ENCODE assay signal across 11 cellular contexts in the genomic region with DNA sequence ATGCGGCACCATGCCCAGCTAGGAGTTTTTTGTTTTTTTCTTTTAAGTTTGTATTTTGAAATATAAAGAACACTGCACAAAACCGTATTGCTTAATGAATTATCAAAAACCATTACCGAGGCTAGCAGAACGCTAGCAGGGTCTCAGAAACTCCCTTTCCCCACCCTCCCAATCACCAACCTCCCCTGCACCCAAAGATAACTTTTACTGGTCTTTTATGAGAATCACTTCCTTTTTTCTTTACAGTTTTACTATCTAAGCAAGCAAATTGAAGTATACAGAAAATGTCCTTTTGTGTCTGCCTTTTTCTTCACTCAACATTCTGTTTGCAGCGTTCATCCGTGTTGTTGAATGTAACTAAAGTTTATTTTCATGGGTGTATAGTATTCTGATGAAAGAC.
"Had no signal": no experiment of that assay in that cellular context is flagged by ENCODE, and none has a peak within 500 bp of the region (broad histone marks: within the 10 kb centered on the region; RNA-seq: fewer than 3 reads in every experiment).

No MANE protein-coding gene starts in this region.

- ATAC-seq: body of pancreas, pancreas had no signal

- FAIRE-seq: kidney, pancreas had no signal

- DNase-seq: activated CD4-positive, alpha-beta T cell treated with anti-CD3 and anti-CD28 coated beads, Interleukin-2, amount 10 ng/mL, durations not matched to agents 24 days and 14 days; activated naive CD4-positive, alpha-beta T cell treated with Interleukin-2 at 50 U/mL for 16 hours; body of pancreas; central memory CD4-positive, alpha-beta T cell; left ventricle myocardium inferior; mesenchymal stem cell; pancreas; stimulated activated CD4-positive, alpha-beta T cell treated with anti-CD3 and anti-CD28 coated beads, Interleukin-15, amount 100 ng/mL, for 24 hours; stimulated activated CD4-positive, alpha-beta T cell treated with anti-CD3 and anti-CD28 coated beads, Interleukin-4, amount 100 ng/mL, for 24 hours; T-helper 2 cell had no signal
